9 cellular contexts compared by ENCODE assay signal in genomic region chr11:32006799-32007388, GRCh38.
DNase-seq lines count a peak whose midpoint lies in the region; ATAC-seq, FAIRE-seq and TF ChIP-seq lines count a peak whose summit lies in the region.
"Had no signal": no experiment of that assay in that cellular context is flagged by ENCODE, and none has a peak within 500 bp of the region (broad histone marks: within the 10 kb centered on the region; RNA-seq: fewer than 3 reads in every experiment).

No MANE protein-coding gene starts in this region.

- H3K27ac Mint-ChIP-seq in activated naive CD8-positive, alpha-beta T cell treated with anti-CD3 and anti-CD28 coated beads for 36 hours, result no peak overlapping the region

- H3K4me1 Mint-ChIP-seq in activated naive CD8-positive, alpha-beta T cell treated with anti-CD3 and anti-CD28 coated beads for 36 hours, result peaks cover 2% of the 10 kb centered on the region

- TF ChIP-seq CTCF in bronchial epithelial cell (IDR thresholded peaks at IDR 0.05; ENCODE audit: insufficient read depth, low read length, severe bottlenecking), result peak; percentile 72
- TF ChIP-seq CTCF in liver (IDR thresholded peaks at IDR 0.05; ENCODE audit: low read depth, low read length, missing input control), result peak; percentile 54

- no peak overlapping the region for H3K27ac ChIP-seq in liver (ENCODE audit: low read depth in 1 of 2, low read length in 2 of 2)

- ATAC-seq in GM18499 (IDR thresholded peaks at IDR 0.05; ENCODE audit: insufficient read depth, unreplicated experiment) (peak; percentile 65), HG03135 (IDR thresholded peaks at IDR 0.05; ENCODE audit: unreplicated experiment) (peak; percentile 82), HG03025 (IDR thresholded peaks at IDR 0.05; ENCODE audit: low FRiP score, unreplicated experiment) (no peak)

- H3K9ac ChIP-seq in liver (ENCODE audit: low read depth in 1 of 2, low read length in 2 of 2), result no peak overlapping the region

- whole genome bisulfite sequencing in liver, result 9% methylated on average over 5 of the region's 5 CpGs

- H3K27me3 Mint-ChIP-seq in activated naive CD8-positive, alpha-beta T cell treated with anti-CD3 and anti-CD28 coated beads for 36 hours, result peaks cover 30% of the 10 kb centered on the region

- DNase-seq in CD1c-positive myeloid dendritic cell (ENCODE audit: extremely low spot score), result peak; percentile 48
- DNase-seq in NCI-H69 (lab: John Stamatoyannopoulos, UW), result peak; percentile 81
- peak; percentile 44 for DNase-seq in bronchial epithelial cell (ENCODE audit: low read depth)
- DNase-seq in activated naive CD8-positive, alpha-beta T cell treated with anti-CD3 and anti-CD28 coated beads for 36 hours, result no peak

- H3K36me3 Mint-ChIP-seq in activated naive CD8-positive, alpha-beta T cell treated with anti-CD3 and anti-CD28 coated beads for 36 hours, result no peaks in the 10 kb centered on the region

- H3K9me3 ChIP-seq in liver (ENCODE audit: control insufficient read depth in 4 of 4, low read length in 3 of 4), result no peaks in the 10 kb centered on the region

- FAIRE-seq in bronchial epithelial cell (lab: Jason Lieb, UNC), result no peak
- FAIRE-seq: TTC549 had no signal

- peak; percentile 77 to 80 for TF ChIP-seq RAD21 in liver (IDR thresholded peaks at IDR 0.05)

- H3K36me3 ChIP-seq in bronchial epithelial cell (ENCODE audit: control insufficient read depth, insufficient read depth, low read length) (no peaks in the 10 kb centered on the region), liver (ENCODE audit: control insufficient read depth in 4 of 4, insufficient read depth in 3 of 4, low read depth in 1 of 4, low read length in 3 of 4) (no peaks in the 10 kb centered on the region)

- H3K27me3 ChIP-seq in bronchial epithelial cell (ENCODE audit: control insufficient read depth, insufficient read depth, low read length) (no peaks in the 10 kb centered on the region), liver (ENCODE audit: control insufficient read depth in 4 of 4, insufficient read depth in 4 of 4, low read length in 3 of 4) (peaks cover 0 to 7% (median 3%) of the 10 kb centered on the region in 4 donors)

- H3K4me3 ChIP-seq in bronchial epithelial cell (ENCODE audit: low read depth, low read length) (no peak overlapping the region), liver (ENCODE audit: low read depth in 1 of 3, low read length in 3 of 3) (no peak overlapping the region)

- no peaks in the 10 kb centered on the region for H3K9me3 Mint-ChIP-seq in activated naive CD8-positive, alpha-beta T cell treated with anti-CD3 and anti-CD28 coated beads for 36 hours

- H3K4me1 ChIP-seq in liver (ENCODE audit: control insufficient read depth in 4 of 4, insufficient read depth in 4 of 4, low read length in 3 of 4), result no peaks in the 10 kb centered on the region

- H3K4me3 Mint-ChIP-seq in activated naive CD8-positive, alpha-beta T cell treated with anti-CD3 and anti-CD28 coated beads for 36 hours, result no peak overlapping the region

TF ChIP-seq in liver, 16 proteins besides CTCF, POLR2A, EP300 and RAD21:
- TF ChIP-seq JUND (IDR thresholded peaks at IDR 0.05), result no peak
- TF ChIP-seq FOXA1 (IDR thresholded peaks at IDR 0.05), result no peak
- TF ChIP-seq GABPA (IDR thresholded peaks at IDR 0.05 in 1 of 2, conservative IDR thresholded peaks at IDR 0.05 in 1 of 2), result no peak
- TF ChIP-seq TAF1 (conservative IDR thresholded peaks at IDR 0.05), result no peak
- no peak for TF ChIP-seq ZBTB33 (IDR thresholded peaks at IDR 0.05)
- no peak for TF ChIP-seq RXRA (IDR thresholded peaks at IDR 0.05)
